ENCODE assay signal across 29 cellular contexts in genomic region chr17:81532490-81533287, GRCh38. TPM values are rescaled to one million over a fixed set of nuclear protein-coding genes. Genes with fewer than 3 reads are reported as not detected.
"Had no signal": no experiment of that assay in that cellular context is flagged by ENCODE, and none has a peak within 500 bp of the region (broad histone marks: within the 10 kb centered on the region; RNA-seq: fewer than 3 reads in every experiment).

No MANE protein-coding gene starts in this region.

- H3K9me3 Mint-ChIP-seq: activated CD4-positive, alpha-beta memory T cell treated with anti-CD3 and anti-CD28 coated beads, Interleukin-2, amount 10 ng/mL, durations not matched to agents 7 days and 5 days; activated CD4-positive, alpha-beta T cell treated with anti-CD3 and anti-CD28 coated beads, Interleukin-2, amount 10 ng/mL, durations not matched to agents 7 days and 5 days; activated naive CD4-positive, alpha-beta T cell treated with anti-CD3 and anti-CD28 coated beads, Interleukin-2, amount 50 U/mL, for 24 hours; activated naive CD8-positive, alpha-beta T cell treated with anti-CD3 and anti-CD28 coated beads, Interleukin-2, amount 50 U/mL, for 24 hours; activated T-helper 2 cell treated with anti-CD3 and anti-CD28 coated beads, Interferon-gamma antibody, Interleukin-2, Interleukin-4, amounts not matched to agents 10 μg/mL and 5 μg/mL and 100 μg/mL, durations not matched to agents 14 hours and 24 hours and 36 hours; mesothelial cell of epicardium; naive B cell; stimulated activated naive B cell treated with anti-CD40 and anti-IgM and Interleukin-4, amounts not matched to agents 10 μg/mL and 1 μg/mL and 100 μg/mL, for 72 hours had no signal

- H3K27me3 ChIP-seq: pancreas had no signal

- H3K36me3 ChIP-seq: esophagus muscularis mucosa, heart left ventricle, pancreas, prostate gland, suprapubic skin, upper lobe of right lung had no signal

- H3K4me3 ChIP-seq: esophagus muscularis mucosa, heart left ventricle, pancreas, prostate gland, suprapubic skin, tibial artery, upper lobe of right lung had no signal

- H3K27ac Mint-ChIP-seq: activated CD4-positive, alpha-beta memory T cell treated with anti-CD3 and anti-CD28 coated beads, Interleukin-2, amount 10 ng/mL, durations not matched to agents 7 days and 5 days; activated CD4-positive, alpha-beta T cell treated with anti-CD3 and anti-CD28 coated beads, Interleukin-2, amount 10 ng/mL, durations not matched to agents 7 days and 5 days; activated naive CD8-positive, alpha-beta T cell treated with anti-CD3 and anti-CD28 coated beads, Interleukin-2, amount 50 U/mL, for 24 hours; activated T-helper 2 cell treated with anti-CD3 and anti-CD28 coated beads, Interferon-gamma antibody, Interleukin-2, Interleukin-4, amounts not matched to agents 10 μg/mL and 5 μg/mL and 100 μg/mL, durations not matched to agents 14 hours and 24 hours and 36 hours; mesothelial cell of epicardium; naive B cell; stimulated activated naive B cell treated with anti-CD40 and anti-IgM and Interleukin-4, amounts not matched to agents 10 μg/mL and 1 μg/mL and 100 μg/mL, for 72 hours had no signal

- H3K4me3 Mint-ChIP-seq: activated CD4-positive, alpha-beta memory T cell treated with anti-CD3 and anti-CD28 coated beads, Interleukin-2, amount 10 ng/mL, durations not matched to agents 7 days and 5 days; activated CD4-positive, alpha-beta T cell treated with anti-CD3 and anti-CD28 coated beads, Interleukin-2, amount 10 ng/mL, durations not matched to agents 7 days and 5 days; activated naive CD4-positive, alpha-beta T cell treated with anti-CD3 and anti-CD28 coated beads, Interleukin-2, amount 50 U/mL, for 24 hours; activated naive CD8-positive, alpha-beta T cell treated with anti-CD3 and anti-CD28 coated beads, Interleukin-2, amount 50 U/mL, for 24 hours; mesothelial cell of epicardium; naive B cell; nephron progenitor cell; stimulated activated naive B cell treated with anti-CD40 and anti-IgM and Interleukin-4, amounts not matched to agents 10 μg/mL and 1 μg/mL and 100 μg/mL, for 72 hours had no signal

- H3K27ac ChIP-seq: esophagus muscularis mucosa, foreskin keratinocyte, heart left ventricle, pancreas, prostate gland, suprapubic skin, tibial artery, upper lobe of right lung had no signal

- ATAC-seq: activated naive CD8-positive, alpha-beta T cell treated with anti-CD3 and anti-CD28 coated beads, Interleukin-2, amount 50 U/mL, for 24 hours; foreskin keratinocyte; heart left ventricle; left colon; pancreas; stimulated activated naive B cell treated with anti-CD40 and anti-IgM and Interleukin-4, amounts not matched to agents 10 μg/mL and 1 μg/mL and 100 μg/mL, for 72 hours; upper lobe of right lung had no signal

- H3K36me3 Mint-ChIP-seq: activated naive CD4-positive, alpha-beta T cell treated with anti-CD3 and anti-CD28 coated beads, Interleukin-2, amount 50 U/mL, for 24 hours; immature natural killer cell; mesothelial cell of epicardium had no signal

- H3K4me1 ChIP-seq: foreskin keratinocyte, prostate gland had no signal

- H3K4me1 Mint-ChIP-seq: activated CD4-positive, alpha-beta memory T cell treated with anti-CD3 and anti-CD28 coated beads, Interleukin-2, amount 10 ng/mL, durations not matched to agents 7 days and 5 days; activated CD4-positive, alpha-beta T cell treated with anti-CD3 and anti-CD28 coated beads, Interleukin-2, amount 10 ng/mL, durations not matched to agents 7 days and 5 days; activated naive CD4-positive, alpha-beta T cell treated with anti-CD3 and anti-CD28 coated beads, Interleukin-2, amount 50 U/mL, for 24 hours; activated naive CD8-positive, alpha-beta T cell treated with anti-CD3 and anti-CD28 coated beads, Interleukin-2, amount 50 U/mL, for 24 hours; mesothelial cell of epicardium had no signal

- H3K9me3 ChIP-seq: esophagus muscularis mucosa, heart left ventricle, pancreas, prostate gland, suprapubic skin, tibial artery, upper lobe of right lung had no signal

- FAIRE-seq: kidney, pancreas had no signal

- DNase-seq: activated CD4-positive, alpha-beta memory T cell treated with anti-CD3 and anti-CD28 coated beads, Interleukin-2, amount 10 ng/mL, durations not matched to agents 7 days and 5 days; activated CD4-positive, alpha-beta T cell treated with anti-CD3 and anti-CD28 coated beads for 1 hour; activated CD4-positive, alpha-beta T cell treated with anti-CD3 and anti-CD28 coated beads, Interleukin-2, amount 10 ng/mL, durations not matched to agents 7 days and 5 days; activated CD8-positive, alpha-beta memory T cell treated with anti-CD3 and anti-CD28 coated beads, Interleukin-2, amount 50 U/mL, for 48 hours; activated naive CD8-positive, alpha-beta T cell treated with anti-CD3 and anti-CD28 coated beads, Interleukin-2, amount 50 U/mL, for 24 hours; activated T-cell treated with anti-CD3 and anti-CD28 coated beads, Interleukin-2, amount 50 U/mL, for 48 hours; amygdala; caudate nucleus; foreskin keratinocyte; heart left ventricle; hypothalamus; kidney; left colon; naive B cell; nephron progenitor cell; nucleus accumbens; stimulated activated CD4-positive, alpha-beta T cell treated with anti-CD3 and anti-CD28 coated beads, Interleukin-15, amount 100 ng/mL, for 24 hours; stimulated activated CD4-positive, alpha-beta T cell treated with anti-CD3 and anti-CD28 coated beads, Interleukin-2, amount 100 ng/mL, for 24 hours; stimulated activated naive B cell treated with anti-CD40 and anti-IgM and Interleukin-4, amounts not matched to agents 10 μg/mL and 1 μg/mL and 100 μg/mL, for 72 hours; tibial artery; upper lobe of right lung had no signal

RNA-seq across cellular contexts. Expression of gene FSCN2, which starts 4.5 kb away (rescaled TPM):
- total RNA-seq: foreskin keratinocyte had no signal
- polyA plus RNA-seq: foreskin keratinocyte had no signal
